Comparison of ENCODE assay signal across 13 cellular contexts in the genomic region with DNA sequence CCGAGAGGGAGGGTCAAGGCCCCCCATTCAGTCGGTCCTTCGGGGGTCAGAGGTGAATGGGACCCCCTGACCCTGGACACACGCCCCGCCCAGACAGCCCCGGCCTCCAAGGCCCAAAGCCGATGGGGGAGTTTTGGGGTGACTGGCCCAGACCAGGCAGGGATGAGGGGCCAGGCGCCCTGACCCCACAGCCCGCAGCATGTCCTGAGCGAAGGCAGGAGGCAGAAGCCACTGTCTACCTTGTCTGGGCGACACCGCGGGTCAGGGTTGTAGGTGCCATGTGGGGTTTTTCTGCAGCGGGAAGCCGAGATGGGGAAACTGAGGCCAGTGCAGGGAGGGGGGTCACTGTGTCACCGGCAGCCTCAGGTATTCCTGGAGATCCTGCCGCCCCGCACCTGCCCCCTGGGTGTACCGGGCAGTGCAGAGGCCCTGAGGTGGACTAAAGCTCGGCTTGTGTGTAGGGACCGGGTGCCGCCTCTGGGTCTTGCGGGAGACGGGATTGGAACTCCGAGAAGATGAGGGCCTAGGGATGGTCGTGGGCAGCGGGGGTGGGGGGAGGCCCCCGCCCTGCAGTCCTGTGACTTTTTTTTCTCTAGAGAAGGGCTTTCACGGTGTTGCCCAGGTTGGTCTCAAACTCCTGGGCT. TPM values are rescaled to one million over a fixed set of nuclear protein-coding genes. Genes with fewer than 3 reads are reported as not detected.
DNase-seq lines count a peak whose midpoint lies in the region; ATAC-seq, FAIRE-seq and TF ChIP-seq lines count a peak whose summit lies in the region.
"Had no signal": no experiment of that assay in that cellular context is flagged by ENCODE, and none has a peak within 500 bp of the region (broad histone marks: within the 10 kb centered on the region; RNA-seq: fewer than 3 reads in every experiment).

No MANE protein-coding gene starts in this region.

- intact Hi-C loops in heart left ventricle (cut with DNase I) (no loop called here), Right ventricle myocardium inferior (cut with DNase I) (no loop called here), endothelial cell of umbilical vein (cut with micrococcal nuclease) (loop anchor here (10.0 kb wide), 1 partner anchor 170 kb away; a partner anchor contains a TSS)
- intact Hi-C loops in activated T-helper 1 cell treated with anti-CD3 and anti-CD28 coated beads, Interleukin-12 subunit alpha, Interleukin-12 subunit beta, Interleukin-2, Interleukin-4 antibody, amounts not matched to agents 30 ng/mL and 10 ng/mL and 1 ng/mL, durations not matched to agents 14 hours and 24 hours and 36 hours (cut with micrococcal nuclease) = no loop called here

- H4K20me1 ChIP-seq in endothelial cell of umbilical vein (replicated peaks; ENCODE audit: control insufficient read depth, extremely low read depth, insufficient read depth, low read length) = no peaks in the 10 kb centered on the region

- no peaks in the 10 kb centered on the region for H3K27me3 Mint-ChIP-seq in osteocyte (ENCODE audit: unreplicated experiment)
- H3K27me3 Mint-ChIP-seq in activated T-helper 1 cell treated with anti-CD3 and anti-CD28 coated beads, Interleukin-12 subunit alpha, Interleukin-12 subunit beta, Interleukin-2, Interleukin-4 antibody, amounts not matched to agents 30 ng/mL and 10 ng/mL and 1 ng/mL, durations not matched to agents 14 hours and 24 hours and 36 hours (ENCODE audit: insufficient read depth) = no peaks in the 10 kb centered on the region
- H3K27me3 Mint-ChIP-seq: stimulated activated naive CD8-positive, alpha-beta T cell treated with anti-CD3 and anti-CD28 coated beads, Interleukin-15, Interleukin-2, amounts not matched to agents 100 ng/mL and 50 ng/mL, for 24 hours had no signal

- peaks cover 4 to 40% (median 31%) of the 10 kb centered on the region in 12 donors for H3K4me1 ChIP-seq in heart left ventricle
- peaks cover 15% of the 10 kb centered on the region for H3K4me1 ChIP-seq in endothelial cell of umbilical vein (ENCODE audit: control insufficient read depth, extremely low read depth, insufficient read depth, low read length)
- H3K4me1 ChIP-seq in urinary bladder (ENCODE audit: insufficient read depth) = peaks cover 6% of the 10 kb centered on the region

- H3K27ac Mint-ChIP-seq in osteocyte (ENCODE audit: unreplicated experiment) = peak overlapping the region; percentile 41
- no peak overlapping the region for H3K27ac Mint-ChIP-seq in activated T-helper 1 cell treated with anti-CD3 and anti-CD28 coated beads, Interleukin-12 subunit alpha, Interleukin-12 subunit beta, Interleukin-2, Interleukin-4 antibody, amounts not matched to agents 30 ng/mL and 10 ng/mL and 1 ng/mL, durations not matched to agents 14 hours and 24 hours and 36 hours
- H3K27ac Mint-ChIP-seq: stimulated activated naive CD8-positive, alpha-beta T cell treated with anti-CD3 and anti-CD28 coated beads, Interleukin-15, Interleukin-2, amounts not matched to agents 100 ng/mL and 50 ng/mL, for 24 hours had no signal

- no peak overlapping the region for H3K4me3 Mint-ChIP-seq in osteocyte (ENCODE audit: unreplicated experiment)
- no peak overlapping the region for H3K4me3 Mint-ChIP-seq in activated T-helper 1 cell treated with anti-CD3 and anti-CD28 coated beads, Interleukin-12 subunit alpha, Interleukin-12 subunit beta, Interleukin-2, Interleukin-4 antibody, amounts not matched to agents 30 ng/mL and 10 ng/mL and 1 ng/mL, durations not matched to agents 14 hours and 24 hours and 36 hours
- H3K4me3 Mint-ChIP-seq: stimulated activated naive CD8-positive, alpha-beta T cell treated with anti-CD3 and anti-CD28 coated beads, Interleukin-15, Interleukin-2, amounts not matched to agents 100 ng/mL and 50 ng/mL, for 24 hours had no signal

- H3K27ac ChIP-seq in heart left ventricle (peak overlapping the region in 10 of 12 donors; percentile 40 to 79 (median 74)), endothelial cell of umbilical vein (ENCODE audit: insufficient read depth, low read depth, low read length) (peak overlapping the region; percentile 19), urinary bladder (ENCODE audit: low read depth) (peak overlapping the region; percentile 28)

- H3K36me3 ChIP-seq in heart left ventricle (peaks cover 0 to 9% (median 0%) of the 10 kb centered on the region in 9 donors), endothelial cell of umbilical vein (ENCODE audit: control insufficient read depth in 2 of 2, extremely low read depth in 1 of 2, insufficient read depth in 2 of 2, low read length in 2 of 2) (no peaks in the 10 kb centered on the region), urinary bladder (ENCODE audit: insufficient read depth) (no peaks in the 10 kb centered on the region)

- no peak for TF ChIP-seq POLR2A in heart left ventricle (IDR thresholded peaks at IDR 0.05)
- no peak for TF ChIP-seq POLR2A in endothelial cell of umbilical vein (IDR thresholded peaks at IDR 0.05; ENCODE audit: low read depth, low read length)

- peak overlapping the region in 5 of 12 donors; percentile 8 to 19 (median 15) for H3K4me3 ChIP-seq in heart left ventricle
- no peak overlapping the region for H3K4me3 ChIP-seq in endothelial cell of umbilical vein (replicated peaks in 1 of 3; ENCODE audit: insufficient read depth in 1 of 3, low read depth in 1 of 3, low read length in 3 of 3)
- H3K4me3 ChIP-seq in urinary bladder (ENCODE audit: low read depth, low read length) = no peak overlapping the region

- H3K9ac ChIP-seq in endothelial cell of umbilical vein (replicated peaks; ENCODE audit: extremely low read depth, insufficient read depth, low read length) = no peak overlapping the region

- BruUV-seq in endothelial cell of umbilical vein (replicated peaks; lab: Mats Ljungman, UMichigan) = no TSS peak

- no peak overlapping the region for H3K4me2 ChIP-seq in endothelial cell of umbilical vein (ENCODE audit: insufficient read depth, low read length)

- CTCF ChIA-PET in endothelial cell of umbilical vein (lab: Charles Lee) = interaction anchor here (0.8 to 1.3 kb wide), 3 partner anchors 11 to 50 kb away, joined by 3 to 7 read pairs (median 6); a partner anchor contains a TSS

- H3K9me3 Mint-ChIP-seq in osteocyte (ENCODE audit: unreplicated experiment) = no peaks in the 10 kb centered on the region
- H3K9me3 Mint-ChIP-seq in activated T-helper 1 cell treated with anti-CD3 and anti-CD28 coated beads, Interleukin-12 subunit alpha, Interleukin-12 subunit beta, Interleukin-2, Interleukin-4 antibody, amounts not matched to agents 30 ng/mL and 10 ng/mL and 1 ng/mL, durations not matched to agents 14 hours and 24 hours and 36 hours = peaks cover 4% of the 10 kb centered on the region
- H3K9me3 Mint-ChIP-seq: nephron; stimulated activated naive CD8-positive, alpha-beta T cell treated with anti-CD3 and anti-CD28 coated beads, Interleukin-15, Interleukin-2, amounts not matched to agents 100 ng/mL and 50 ng/mL, for 24 hours had no signal

- no peaks in the 10 kb centered on the region for H3K9me3 ChIP-seq in heart left ventricle
- H3K9me3 ChIP-seq in endothelial cell of umbilical vein (replicated peaks; ENCODE audit: control insufficient read depth, insufficient read depth, low read length) = no peaks in the 10 kb centered on the region

- DNase-seq in heart left ventricle (no peak), Right ventricle myocardium inferior (ENCODE audit: missing footprints) (no peak), endothelial cell of umbilical vein (ENCODE audit: low read depth, low spot score) (no peak), osteocyte (ENCODE audit: extremely low spot score, unreplicated experiment) (no peak), SK-N-DZ (ENCODE audit: low spot score) (no peak)
- no peak for DNase-seq in activated T-helper 1 cell treated with anti-CD3 and anti-CD28 coated beads, Interleukin-12 subunit alpha, Interleukin-12 subunit beta, Interleukin-2, Interleukin-4 antibody, amounts not matched to agents 30 ng/mL and 10 ng/mL and 1 ng/mL, durations not matched to agents 14 hours and 24 hours and 36 hours (ENCODE audit: low spot score)
- DNase-seq: activated T-cell treated with anti-CD3 and anti-CD28 coated beads for 4 hours; EL; stimulated activated CD4-positive, alpha-beta T cell treated with anti-CD3 and anti-CD28 coated beads, Interleukin-1b, Interleukin-23, amount 100 ng/mL, for 48 hours had no signal

- no peaks in the 10 kb centered on the region for H3K27me3 ChIP-seq in heart left ventricle
- no peaks in the 10 kb centered on the region for H3K27me3 ChIP-seq in endothelial cell of umbilical vein (ENCODE audit: control insufficient read depth in 2 of 2, insufficient read depth in 2 of 2, low read length in 2 of 2)

- no peak for TF ChIP-seq CTCF in heart left ventricle (IDR thresholded peaks at IDR 0.05)
- TF ChIP-seq CTCF in endothelial cell of umbilical vein (IDR thresholded peaks at IDR 0.05; ENCODE audit: extremely low read depth in 1 of 2, insufficient read depth in 1 of 2, low read depth in 1 of 2, low read length in 2 of 2) = no peak
- TF ChIP-seq CTCF in osteocyte (IDR thresholded peaks at IDR 0.05) = no peak

- dilution Hi-C loops in endothelial cell of umbilical vein (cut with MboI; ENCODE audit: extremely low pct_ligation_motif_present, low sequenced_read_pairs) = no loop called here

- ATAC-seq in heart left ventricle (no peak), Right ventricle myocardium inferior (no peak), GM18909 (IDR thresholded peaks at IDR 0.05; ENCODE audit: poor library complexity, unreplicated experiment) (no peak)

- H3K4me1 Mint-ChIP-seq in osteocyte (ENCODE audit: unreplicated experiment) = peaks cover 43% of the 10 kb centered on the region
- H3K4me1 Mint-ChIP-seq in activated T-helper 1 cell treated with anti-CD3 and anti-CD28 coated beads, Interleukin-12 subunit alpha, Interleukin-12 subunit beta, Interleukin-2, Interleukin-4 antibody, amounts not matched to agents 30 ng/mL and 10 ng/mL and 1 ng/mL, durations not matched to agents 14 hours and 24 hours and 36 hours (ENCODE audit: low read depth) = peaks cover 13% of the 10 kb centered on the region

- no peak for FAIRE-seq in endothelial cell of umbilical vein (lab: Jason Lieb, UNC)

- 75 to 93% (median 81%) methylated on average over 13 to 29 of the region's 29 CpGs for WGBS in heart left ventricle, 4 donors
- WGBS in urinary bladder = 72% methylated on average over 29 of the region's 29 CpGs

- no peaks in the 10 kb centered on the region for H3K9me1 ChIP-seq in endothelial cell of umbilical vein (replicated peaks; ENCODE audit: control insufficient read depth, extremely low read depth, insufficient read depth, low read length)

- H3K36me3 Mint-ChIP-seq in osteocyte (ENCODE audit: unreplicated experiment) = peaks cover 12% of the 10 kb centered on the region
- H3K36me3 Mint-ChIP-seq in activated T-helper 1 cell treated with anti-CD3 and anti-CD28 coated beads, Interleukin-12 subunit alpha, Interleukin-12 subunit beta, Interleukin-2, Interleukin-4 antibody, amounts not matched to agents 30 ng/mL and 10 ng/mL and 1 ng/mL, durations not matched to agents 14 hours and 24 hours and 36 hours (ENCODE audit: low read depth) = peaks cover 9% of the 10 kb centered on the region

- H2AFZ ChIP-seq in endothelial cell of umbilical vein (ENCODE audit: low read depth, low read length) = no peak overlapping the region

- POLR2A ChIA-PET in endothelial cell of umbilical vein (lab: Charles Lee) = no interaction called here

- H3K79me2 ChIP-seq in endothelial cell of umbilical vein (ENCODE audit: control insufficient read depth, insufficient read depth, low read length) = peaks cover 2% of the 10 kb centered on the region

RNA-seq across cellular contexts. Expression of a gene that starts 8.5 kb away (rescaled TPM):
- 10 to 100 TPM in 1 of 9 donors, 1 to 10 TPM in 8; 1.9 to 15.7 (median 5.8) TPM for total RNA-seq in heart left ventricle
- 1 to 10 TPM; 3.9 to 5.9 TPM for polyA plus RNA-seq in heart left ventricle
- 6.7 TPM for total RNA-seq in Right ventricle myocardium inferior
- 10.8 and 13.2 TPM in 2 replicates for total RNA-seq in endothelial cell of umbilical vein
- 5.4 and 7.6 TPM in 2 replicates for polyA plus RNA-seq in endothelial cell of umbilical vein
- 4.5 and 5.3 TPM in 2 replicates for polyA plus RNA-seq in endothelial cell of umbilical vein (2011; cell fraction: cytosol; rRNA removed)
- polyA plus RNA-seq in endothelial cell of umbilical vein (2011; cell fraction: nucleus; rRNA removed) = 7.6 and 12.8 TPM in 2 replicates
- 7.6 and 13.1 TPM in 2 replicates for polyA plus RNA-seq in endothelial cell of umbilical vein (2012)
- 12.7 and 14.8 TPM in 2 replicates for polyA minus RNA-seq in endothelial cell of umbilical vein
- polyA minus RNA-seq in endothelial cell of umbilical vein (2011; cell fraction: cytosol; rRNA and poly(A)+ RNA removed) = 11.4 TPM
- 8.6 and 13.0 TPM in 2 replicates for polyA minus RNA-seq in endothelial cell of umbilical vein (2011; cell fraction: nucleus; rRNA and poly(A)+ RNA removed)
- total RNA-seq in osteocyte = 16.8 and 17.0 TPM in 2 replicates
- 9.1 TPM for total RNA-seq in urinary bladder
- 6.1 TPM for polyA plus RNA-seq in urinary bladder
- total RNA-seq in activated T-helper 1 cell treated with anti-CD3 and anti-CD28 coated beads, Interleukin-12 subunit alpha, Interleukin-12 subunit beta, Interleukin-2, Interleukin-4 antibody, amounts not matched to agents 30 ng/mL and 10 ng/mL and 1 ng/mL, durations not matched to agents 14 hours and 24 hours and 36 hours = 32.5 and 35.0 TPM in 2 replicates
- 16.7 and 22.3 TPM in 2 replicates for polyA plus RNA-seq in SK-N-DZ (2014; cell fraction: cytosol; rRNA removed)
- polyA plus RNA-seq in SK-N-DZ (2014; cell fraction: nucleus; rRNA removed) = 11.9 and 12.9 TPM in 2 replicates

RNA-seq across cellular contexts. Expression of a gene that starts 17.2 kb away (rescaled TPM):
- total RNA-seq in heart left ventricle = not detected
- polyA plus RNA-seq in heart left ventricle = not detected
- total RNA-seq in Right ventricle myocardium inferior = not detected
- total RNA-seq in endothelial cell of umbilical vein = not detected in 2 replicates
- not detected in 2 replicates for polyA plus RNA-seq in endothelial cell of umbilical vein
- polyA plus RNA-seq in endothelial cell of umbilical vein (2011; cell fraction: cytosol; rRNA removed) = not detected in 2 replicates
- not detected in 2 replicates for polyA plus RNA-seq in endothelial cell of umbilical vein (2011; cell fraction: nucleus; rRNA removed)
- not detected in 2 replicates for polyA plus RNA-seq in endothelial cell of umbilical vein (2012)
- polyA minus RNA-seq in endothelial cell of umbilical vein = 0.28 TPM in 1 of 2 replicates, not detected in the other
- not detected for polyA minus RNA-seq in endothelial cell of umbilical vein (2011; cell fraction: cytosol; rRNA and poly(A)+ RNA removed)
- not detected in 2 replicates for polyA minus RNA-seq in endothelial cell of umbilical vein (2011; cell fraction: nucleus; rRNA and poly(A)+ RNA removed)
- total RNA-seq in osteocyte = 0.47 and 1.7 TPM in 2 replicates
- not detected for total RNA-seq in urinary bladder
- polyA plus RNA-seq in urinary bladder = 0.28 TPM
- total RNA-seq in activated T-helper 1 cell treated with anti-CD3 and anti-CD28 coated beads, Interleukin-12 subunit alpha, Interleukin-12 subunit beta, Interleukin-2, Interleukin-4 antibody, amounts not matched to agents 30 ng/mL and 10 ng/mL and 1 ng/mL, durations not matched to agents 14 hours and 24 hours and 36 hours = 6.8 and 8.9 TPM in 2 replicates
- 7.3 and 7.5 TPM in 2 replicates for polyA plus RNA-seq in SK-N-DZ (2014; cell fraction: cytosol; rRNA removed)
- 47.3 and 64.7 TPM in 2 replicates for polyA plus RNA-seq in SK-N-DZ (2014; cell fraction: nucleus; rRNA removed)

RNA-seq across cellular contexts. Expression of a gene that starts 21.3 kb away (rescaled TPM):
- total RNA-seq in heart left ventricle = 10 to 100 TPM; 17.1 to 35.5 (median 23.8) TPM
- polyA plus RNA-seq in heart left ventricle = 10 to 100 TPM; 30.4 to 47.1 TPM
- total RNA-seq in Right ventricle myocardium inferior = 21.9 TPM
- total RNA-seq in endothelial cell of umbilical vein = 49.6 and 53.9 TPM in 2 replicates
- polyA plus RNA-seq in endothelial cell of umbilical vein = 51.8 and 70.6 TPM in 2 replicates
- polyA plus RNA-seq in endothelial cell of umbilical vein (2011; cell fraction: cytosol; rRNA removed) = 22.2 and 29.8 TPM in 2 replicates
- polyA plus RNA-seq in endothelial cell of umbilical vein (2011; cell fraction: nucleus; rRNA removed) = 25.4 and 25.8 TPM in 2 replicates
- 33.4 and 53.0 TPM in 2 replicates for polyA plus RNA-seq in endothelial cell of umbilical vein (2012)
- 18.9 and 19.7 TPM in 2 replicates for polyA minus RNA-seq in endothelial cell of umbilical vein
- polyA minus RNA-seq in endothelial cell of umbilical vein (2011; cell fraction: cytosol; rRNA and poly(A)+ RNA removed) = 7.7 TPM
- polyA minus RNA-seq in endothelial cell of umbilical vein (2011; cell fraction: nucleus; rRNA and poly(A)+ RNA removed) = 5.4 and 9.2 TPM in 2 replicates
- 61.1 and 63.5 TPM in 2 replicates for total RNA-seq in osteocyte
- 16.0 TPM for total RNA-seq in urinary bladder
- 62.3 TPM for polyA plus RNA-seq in urinary bladder
- 94.3 and 96.4 TPM in 2 replicates for total RNA-seq in activated T-helper 1 cell treated with anti-CD3 and anti-CD28 coated beads, Interleukin-12 subunit alpha, Interleukin-12 subunit beta, Interleukin-2, Interleukin-4 antibody, amounts not matched to agents 30 ng/mL and 10 ng/mL and 1 ng/mL, durations not matched to agents 14 hours and 24 hours and 36 hours
- 35.9 and 42.5 TPM in 2 replicates for polyA plus RNA-seq in SK-N-DZ (2014; cell fraction: cytosol; rRNA removed)
- polyA plus RNA-seq in SK-N-DZ (2014; cell fraction: nucleus; rRNA removed) = 49.3 and 61.5 TPM in 2 replicates

RNA-seq across cellular contexts. Expression of a gene that starts 41.0 kb away (rescaled TPM):
- total RNA-seq in heart left ventricle = not detected
- polyA plus RNA-seq in heart left ventricle = not detected
- not detected for total RNA-seq in Right ventricle myocardium inferior
- not detected in 2 replicates for total RNA-seq in endothelial cell of umbilical vein
- polyA plus RNA-seq in endothelial cell of umbilical vein = not detected in 2 replicates
- not detected in 2 replicates for polyA plus RNA-seq in endothelial cell of umbilical vein (2011; cell fraction: cytosol; rRNA removed)
- polyA plus RNA-seq in endothelial cell of umbilical vein (2011; cell fraction: nucleus; rRNA removed) = not detected in 2 replicates
- polyA plus RNA-seq in endothelial cell of umbilical vein (2012) = not detected in 2 replicates
- not detected in 2 replicates for polyA minus RNA-seq in endothelial cell of umbilical vein
- polyA minus RNA-seq in endothelial cell of umbilical vein (2011; cell fraction: cytosol; rRNA and poly(A)+ RNA removed) = 1,914 TPM
- not detected in 2 replicates for polyA minus RNA-seq in endothelial cell of umbilical vein (2011; cell fraction: nucleus; rRNA and poly(A)+ RNA removed)
- total RNA-seq in osteocyte = not detected in 2 replicates
- not detected for total RNA-seq in urinary bladder
- polyA plus RNA-seq in urinary bladder = not detected
- not detected in 2 replicates for total RNA-seq in activated T-helper 1 cell treated with anti-CD3 and anti-CD28 coated beads, Interleukin-12 subunit alpha, Interleukin-12 subunit beta, Interleukin-2, Interleukin-4 antibody, amounts not matched to agents 30 ng/mL and 10 ng/mL and 1 ng/mL, durations not matched to agents 14 hours and 24 hours and 36 hours
- not detected in 2 replicates for polyA plus RNA-seq in SK-N-DZ (2014; cell fraction: cytosol; rRNA removed)
- polyA plus RNA-seq in SK-N-DZ (2014; cell fraction: nucleus; rRNA removed) = not detected in 2 replicates

RNA-seq across cellular contexts. Expression of a gene that starts 41.3 kb away (rescaled TPM):
- total RNA-seq in heart left ventricle (10 to 100 TPM; 17.5 to 41.9 (median 28.5) TPM), Right ventricle myocardium inferior (23.5 TPM), endothelial cell of umbilical vein (54.7 and 63.1 TPM in 2 replicates), osteocyte (69.3 and 72.3 TPM in 2 replicates), urinary bladder (21.2 TPM)
- polyA plus RNA-seq in heart left ventricle (10 to 100 TPM; 19.8 to 25.6 TPM), endothelial cell of umbilical vein (66.5 and 96.6 TPM in 2 replicates), urinary bladder (59.8 TPM)
- polyA plus RNA-seq in endothelial cell of umbilical vein (2011; cell fraction: cytosol; rRNA removed) = 33.5 and 44.8 TPM in 2 replicates
- polyA plus RNA-seq in endothelial cell of umbilical vein (2011; cell fraction: nucleus; rRNA removed) = 39.3 and 41.1 TPM in 2 replicates
- 34.9 and 47.5 TPM in 2 replicates for polyA plus RNA-seq in endothelial cell of umbilical vein (2012)
- 32.5 and 45.6 TPM in 2 replicates for polyA minus RNA-seq in endothelial cell of umbilical vein
- polyA minus RNA-seq in endothelial cell of umbilical vein (2011; cell fraction: cytosol; rRNA and poly(A)+ RNA removed) = 31.4 TPM
- polyA minus RNA-seq in endothelial cell of umbilical vein (2011; cell fraction: nucleus; rRNA and poly(A)+ RNA removed) = 22.8 and 36.9 TPM in 2 replicates
- total RNA-seq in activated T-helper 1 cell treated with anti-CD3 and anti-CD28 coated beads, Interleukin-12 subunit alpha, Interleukin-12 subunit beta, Interleukin-2, Interleukin-4 antibody, amounts not matched to agents 30 ng/mL and 10 ng/mL and 1 ng/mL, durations not matched to agents 14 hours and 24 hours and 36 hours = 62.1 and 62.5 TPM in 2 replicates
- 31.2 and 36.7 TPM in 2 replicates for polyA plus RNA-seq in SK-N-DZ (2014; cell fraction: cytosol; rRNA removed)
- 27.4 and 45.1 TPM in 2 replicates for polyA plus RNA-seq in SK-N-DZ (2014; cell fraction: nucleus; rRNA removed)

Comparison
In these comparisons a context has a peak if more than half of its experiments do, and no peak if none do; other contexts are left out.
1. H3K27ac ChIP-seq: peak in every context shown above with its lines; median percentile 74 in heart left ventricle; 28 in urinary bladder; 19 in endothelial cell of umbilical vein.